1 cellular context compared by ENCODE assay signal in genomic region chrY:9041474-9041873, GRCh38.
TF ChIP-seq lines count a peak whose summit lies in the region.

No MANE protein-coding gene starts in this region.

TF ChIP-seq in WTC11, 78 proteins besides CTCF, POLR2A, EP300 and RAD21 (continued from another document):
- TF ChIP-seq ARID4B (CRISPR knock-in tag; IDR thresholded peaks at IDR 0.05; ENCODE audit: borderline replicate concordance), result no peak
